Comparison of ENCODE assay signal across 20 cellular contexts in genomic region chr7:106222545-106222944, GRCh38.
"Had no signal": no experiment of that assay in that cellular context is flagged by ENCODE, and none has a peak within 500 bp of the region (broad histone marks: within the 10 kb centered on the region; RNA-seq: fewer than 3 reads in every experiment).

No MANE protein-coding gene starts in this region.

- H3K4me3 Mint-ChIP-seq: IgD-negative memory B cell; T-helper 1 cell treated with Interleukin-12 subunit alpha and Interleukin-12 subunit beta and Interleukin-4 antibody, amounts not matched to agents 30 μg/mL and 1 μg/mL, for 36 hours had no signal

- H3K27ac ChIP-seq: brain microvascular endothelial cell, cardiac muscle cell, KMS-11, SJCRH30 had no signal

- H3K9me3 Mint-ChIP-seq: IgD-negative memory B cell; T-helper 1 cell treated with Interleukin-12 subunit alpha and Interleukin-12 subunit beta and Interleukin-4 antibody, amounts not matched to agents 30 μg/mL and 1 μg/mL, for 36 hours had no signal

- ATAC-seq: activated CD4-positive, CD25-positive, alpha-beta regulatory T cell treated with anti-CD3 and anti-CD28 coated beads, Interleukin-2, amount 50 U/mL, for 24 hours; activated naive CD4-positive, alpha-beta T cell treated with anti-CD3 and anti-CD28 coated beads, Interleukin-2, amount 50 U/mL, for 72 hours; Panc1 had no signal

- H3K36me3 ChIP-seq: brain microvascular endothelial cell, cardiac muscle cell, SJCRH30 had no signal

- H3K4me2 ChIP-seq: KMS-11 had no signal

- H3K4me1 ChIP-seq: SJCRH30 had no signal

- H3K9me3 ChIP-seq: SJCRH30 had no signal

- H3K4me3 ChIP-seq: cardiac muscle cell, SJCRH30 had no signal

- H3K4me1 Mint-ChIP-seq: IgD-negative memory B cell had no signal

- H3K27ac Mint-ChIP-seq: activated naive CD4-positive, alpha-beta T cell treated with anti-CD3 and anti-CD28 coated beads, Interleukin-2, amount 50 U/mL, for 72 hours; IgD-negative memory B cell; T-helper 1 cell treated with Interleukin-12 subunit alpha and Interleukin-12 subunit beta and Interleukin-4 antibody, amounts not matched to agents 30 μg/mL and 1 μg/mL, for 36 hours had no signal

- H3K9ac ChIP-seq: KMS-11 had no signal

- DNase-seq: activated CD4-positive, alpha-beta T cell treated with anti-CD3 and anti-CD28 coated beads for 4 hours; activated CD8-positive, alpha-beta memory T cell treated with anti-CD3 and anti-CD28 coated beads, Interleukin-2, amount 50 U/mL, for 4 hours; activated T-cell treated with anti-CD3 and anti-CD28 coated beads, Interleukin-2, amount 50 U/mL, for 1 hour; brain microvascular endothelial cell; NCI-H1092; NCI-H1930; NCI-H2227 treated with DMSO at 0.1 percent for 48 hours; NCI-H526; NCI-H774; OCI-M1; Right ventricle myocardium superior; RPMI8226; SJCRH30 had no signal

- H3K27me3 ChIP-seq: brain microvascular endothelial cell, cardiac muscle cell had no signal

- H3K36me3 Mint-ChIP-seq: activated naive CD4-positive, alpha-beta T cell treated with anti-CD3 and anti-CD28 coated beads, Interleukin-2, amount 50 U/mL, for 72 hours; IgD-negative memory B cell had no signal
